In genomic region chr5:11547140-11547539, GRCh38 we compare ENCODE assay signal across 11 cellular contexts.
"Had no signal": no experiment of that assay in that cellular context is flagged by ENCODE, and none has a peak within 500 bp of the region (broad histone marks: within the 10 kb centered on the region; RNA-seq: fewer than 3 reads in every experiment).

No MANE protein-coding gene starts in this region.

- H3K4me3 Mint-ChIP-seq: GM23338, H9, HFFc6, IgD-negative memory B cell had no signal

- H3K9me3 Mint-ChIP-seq: GM23338, H9, IgD-negative memory B cell had no signal

- H3K4me2 ChIP-seq: GM23338, KMS-11 had no signal

- H3K4me1 Mint-ChIP-seq: GM23338, IgD-negative memory B cell had no signal

- DNase-seq: H9, HCEC 1CT, HFFc6, KBM-7 had no signal

- H3K4me3 ChIP-seq: GM23338 had no signal

- ATAC-seq: GM23338, HepG2 had no signal

- FAIRE-seq: H1, H54, HepG2 had no signal

- H3K27ac Mint-ChIP-seq: GM23338, H9, HFFc6, IgD-negative memory B cell had no signal

- H3K27ac ChIP-seq: HL-60, KMS-11 had no signal

- H3K27me3 Mint-ChIP-seq: IgD-negative memory B cell had no signal
